In the genomic region with DNA sequence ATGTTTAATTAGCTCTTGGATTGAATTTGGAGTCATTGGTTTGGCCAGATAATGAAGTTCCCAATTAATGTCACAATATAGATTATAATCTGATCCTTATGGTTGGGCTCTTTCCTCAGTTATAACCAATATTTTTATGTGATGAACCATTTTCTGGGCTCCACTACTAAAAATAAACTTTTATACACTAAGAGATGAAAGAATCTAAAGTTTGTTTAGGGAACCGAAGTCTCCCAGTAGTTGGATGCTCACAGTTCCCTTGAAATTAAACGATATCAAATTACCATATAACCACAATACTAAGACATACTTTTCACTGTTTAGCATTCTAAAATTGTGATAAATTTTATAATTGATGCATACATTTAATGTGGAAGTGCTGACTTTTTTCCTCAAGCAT, we compare ENCODE assay signal across 21 cellular contexts. TPM values are rescaled to one million over a fixed set of nuclear protein-coding genes. Genes with fewer than 3 reads are reported as not detected.
"Had no signal": no experiment of that assay in that cellular context is flagged by ENCODE, and none has a peak within 500 bp of the region (broad histone marks: within the 10 kb centered on the region; RNA-seq: fewer than 3 reads in every experiment).

No MANE protein-coding gene starts in this region.

- H3K4me3 ChIP-seq: colonic mucosa, lung, neural progenitor cell, psoas muscle, right lobe of liver, tibial artery, upper lobe of right lung, vagina had no signal

- DNase-seq: colonic mucosa; dermis blood vessel endothelial cell; islet precursor cell; left ventricle myocardium superior; mesendoderm; naive thymus-derived CD4-positive, alpha-beta T cell; occipital lobe; psoas muscle; retina; right lobe of liver; stimulated activated CD4-positive, alpha-beta T cell treated with anti-CD3 and anti-CD28 coated beads, Interleukin-4, amount 100 ng/mL, for 1 hour; stimulated activated CD8-positive, alpha-beta memory T cell treated with anti-CD3 and anti-CD28 coated beads, Interleukin-4, amount 100 ng/mL, for 48 hours; tibial artery; upper lobe of right lung had no signal

- H3K27me3 Mint-ChIP-seq: naive thymus-derived CD4-positive, alpha-beta T cell; stimulated activated naive CD8-positive, alpha-beta T cell treated with anti-CD3 and anti-CD28 coated beads, Interleukin-15, Interleukin-2, amounts not matched to agents 100 ng/mL and 50 ng/mL, for 24 hours had no signal

- H3K4me3 Mint-ChIP-seq: naive thymus-derived CD4-positive, alpha-beta T cell; neural progenitor cell; stimulated activated memory B cell treated with anti-CD40 and anti-IgM and Interleukin-4, amounts not matched to agents 10 μg/mL and 1 μg/mL and 100 μg/mL, for 72 hours; stimulated activated naive CD8-positive, alpha-beta T cell treated with anti-CD3 and anti-CD28 coated beads, Interleukin-15, Interleukin-2, amounts not matched to agents 100 ng/mL and 50 ng/mL, for 24 hours had no signal

- H3K4me1 Mint-ChIP-seq: naive thymus-derived CD4-positive, alpha-beta T cell; stimulated activated memory B cell treated with anti-CD40 and anti-IgM and Interleukin-4, amounts not matched to agents 10 μg/mL and 1 μg/mL and 100 μg/mL, for 72 hours had no signal

- H3K36me3 ChIP-seq: colonic mucosa, neural progenitor cell, right lobe of liver, tibial artery, upper lobe of right lung, vagina had no signal

- H3K27me3 ChIP-seq: colonic mucosa, neural progenitor cell, right lobe of liver, tibial artery, upper lobe of right lung, vagina had no signal

- H3K9me3 Mint-ChIP-seq: stimulated activated memory B cell treated with anti-CD40 and anti-IgM and Interleukin-4, amounts not matched to agents 10 μg/mL and 1 μg/mL and 100 μg/mL, for 72 hours; stimulated activated naive CD8-positive, alpha-beta T cell treated with anti-CD3 and anti-CD28 coated beads, Interleukin-15, Interleukin-2, amounts not matched to agents 100 ng/mL and 50 ng/mL, for 24 hours had no signal

- H3K27ac Mint-ChIP-seq: naive thymus-derived CD4-positive, alpha-beta T cell; neural progenitor cell; stimulated activated memory B cell treated with anti-CD40 and anti-IgM and Interleukin-4, amounts not matched to agents 10 μg/mL and 1 μg/mL and 100 μg/mL, for 72 hours; stimulated activated naive CD8-positive, alpha-beta T cell treated with anti-CD3 and anti-CD28 coated beads, Interleukin-15, Interleukin-2, amounts not matched to agents 100 ng/mL and 50 ng/mL, for 24 hours had no signal

- H3K9ac ChIP-seq: neural progenitor cell, parathyroid adenoma had no signal

- H3K4me1 ChIP-seq: colonic mucosa, parathyroid adenoma, tibial artery, upper lobe of right lung had no signal

- H3K9me3 ChIP-seq: colonic mucosa, psoas muscle, right lobe of liver, tibial artery, upper lobe of right lung, vagina had no signal

- H3K27ac ChIP-seq: colonic mucosa, neural progenitor cell, parathyroid adenoma, psoas muscle, tibial artery had no signal

- H3K4me2 ChIP-seq: neural progenitor cell had no signal

- H2AFZ ChIP-seq: parathyroid adenoma had no signal

- H3K36me3 Mint-ChIP-seq: naive thymus-derived CD4-positive, alpha-beta T cell; neural progenitor cell; stimulated activated memory B cell treated with anti-CD40 and anti-IgM and Interleukin-4, amounts not matched to agents 10 μg/mL and 1 μg/mL and 100 μg/mL, for 72 hours had no signal

- ATAC-seq: left ventricle myocardium superior; naive thymus-derived CD4-positive, alpha-beta T cell; psoas muscle; stimulated activated memory B cell treated with anti-CD40 and anti-IgM and Interleukin-4, amounts not matched to agents 10 μg/mL and 1 μg/mL and 100 μg/mL, for 72 hours; upper lobe of right lung had no signal

- FAIRE-seq: frontal cortex had no signal

- H3K79me2 ChIP-seq: parathyroid adenoma had no signal

RNA-seq across cellular contexts. Expression of gene ARHGAP42, which starts 47.0 kb away (rescaled TPM):
- polyA plus RNA-seq: naive thymus-derived CD4-positive, alpha-beta T cell had no signal
